3 cellular contexts compared by ENCODE assay signal in the genomic region with DNA sequence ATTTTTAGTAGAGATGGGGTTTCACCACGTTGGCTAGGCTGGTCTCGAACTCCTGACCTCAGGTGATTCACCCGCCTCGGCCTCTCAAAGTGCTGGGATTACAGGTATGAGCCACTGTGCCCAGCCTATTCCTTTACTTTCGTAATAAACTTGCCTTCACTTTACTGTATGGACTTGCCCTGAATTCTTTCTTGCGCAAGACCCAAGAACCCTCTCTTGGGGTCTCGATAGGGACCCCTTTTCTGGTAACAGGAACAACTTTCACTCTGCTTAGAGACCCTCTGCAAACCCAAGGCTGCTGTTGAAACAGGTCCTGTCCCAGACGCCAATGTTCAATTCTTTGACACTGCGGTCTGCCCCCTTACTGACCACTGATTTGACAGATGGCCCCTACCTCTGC. TPM values are rescaled to one million over a fixed set of nuclear protein-coding genes. Genes with fewer than 3 reads are reported as not detected.
"Had no signal": no experiment of that assay in that cellular context is flagged by ENCODE, and none has a peak within 500 bp of the region (broad histone marks: within the 10 kb centered on the region; RNA-seq: fewer than 3 reads in every experiment).

No MANE protein-coding gene starts in this region.

RNA-seq across cellular contexts. Expression of gene ADRA1D, which starts 29.7 kb away (rescaled TPM):
- total RNA-seq: HT-29, HT1080 had no signal
- polyA plus RNA-seq: IgD-negative memory B cell had no signal
